Comparison of ENCODE assay signal across 15 cellular contexts in the genomic region with DNA sequence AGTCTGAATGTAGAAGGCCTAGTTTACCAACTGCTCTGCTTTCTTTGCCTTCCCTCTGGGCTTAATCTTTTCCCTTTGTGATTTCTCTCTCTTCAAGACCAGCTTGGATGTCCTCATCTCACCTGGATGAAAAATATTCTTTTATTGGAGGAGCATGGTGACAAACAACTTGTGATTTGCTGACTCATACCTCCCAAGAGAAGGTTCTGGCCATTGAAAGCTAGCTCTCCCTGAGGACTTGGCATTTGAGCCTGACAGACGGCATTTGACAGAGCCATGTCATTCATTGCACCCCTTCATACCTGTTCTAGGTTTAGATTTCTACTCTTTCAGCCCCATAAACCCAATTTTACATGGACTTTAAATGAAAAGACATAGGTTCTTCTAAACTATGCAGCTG. TPM values are rescaled to one million over a fixed set of nuclear protein-coding genes. Genes with fewer than 3 reads are reported as not detected.
DNase-seq lines count a peak whose midpoint lies in the region; ATAC-seq and TF ChIP-seq lines count a peak whose summit lies in the region.
"Had no signal": no experiment of that assay in that cellular context is flagged by ENCODE, and none has a peak within 500 bp of the region (broad histone marks: within the 10 kb centered on the region; RNA-seq: fewer than 3 reads in every experiment).

No MANE protein-coding gene starts in this region.

- POLR2A ChIA-PET in A673 (lab: Charles Lee; ENCODE audit: low non-redundant PET) (no interaction called here), WTC11 (lab: Charles Lee) (no interaction called here)

- H3K9ac ChIP-seq in GM23248: no peak overlapping the region
- H3K9ac ChIP-seq: BLaER1 had no signal

- H3K27me3 ChIP-seq in A673 (replicated peaks; ENCODE audit: insufficient read depth, low read depth, low read length, poor library complexity) (no peaks in the 10 kb centered on the region), GM23248 (replicated peaks; ENCODE audit: insufficient read depth) (no peaks in the 10 kb centered on the region)
- H3K27me3 ChIP-seq: BLaER1, tibial artery had no signal

- H3K4me2 ChIP-seq in GM23248 (ENCODE audit: unreplicated experiment): no peak overlapping the region
- H3K4me2 ChIP-seq: BLaER1 had no signal

- no peak overlapping the region for H3K4me3 Mint-ChIP-seq in WTC11

- CTCF ChIA-PET in A673 (lab: Charles Lee) (no interaction called here), WTC11 (lab: Charles Lee) (interaction anchor here (1.2 kb wide), 1 partner anchor 144 kb away, joined by 3 read pairs; no protein-coding TSS in a partner anchor)

- peaks cover 5% of the 10 kb centered on the region for H3K4me1 Mint-ChIP-seq in WTC11

- no peak overlapping the region for H3K4me3 ChIP-seq in A673 (ENCODE audit: low read depth, low read length, poor library complexity, severe bottlenecking)
- no peak overlapping the region for H3K4me3 ChIP-seq in GM23248
- H3K4me3 ChIP-seq: BLaER1, tibial artery had no signal

- H4K20me1 ChIP-seq in GM23248 (ENCODE audit: insufficient read depth): no peaks in the 10 kb centered on the region

- H3K4me1 ChIP-seq in A673 (ENCODE audit: insufficient read depth, low read length, poor library complexity, severe bottlenecking) (peaks cover 4% of the 10 kb centered on the region), GM23248 (ENCODE audit: insufficient read depth) (peaks cover 8% of the 10 kb centered on the region; the same call in 1 of the 2 replicates)

- peak overlapping the region; percentile 64; the same call in 1 of the 2 replicates for H3K27ac Mint-ChIP-seq in WTC11

- H3K9me2 ChIP-seq in GM23248 (ENCODE audit: insufficient read depth): no peaks in the 10 kb centered on the region

- no peak for ATAC-seq in WTC11
- ATAC-seq in HG02970 (IDR thresholded peaks at IDR 0.05; ENCODE audit: low FRiP score, unreplicated experiment): no peak

- no peaks in the 10 kb centered on the region for H3K9me3 ChIP-seq in A673 (ENCODE audit: low read depth, low read length, poor library complexity, severe bottlenecking)
- no peaks in the 10 kb centered on the region for H3K9me3 ChIP-seq in GM23248 (ENCODE audit: low read depth)
- H3K9me3 ChIP-seq: BLaER1, tibial artery had no signal

- no peaks in the 10 kb centered on the region for H3K27me3 Mint-ChIP-seq in WTC11 (ENCODE audit: low read depth)

- DNase-seq in A673 (ENCODE audit: low spot score) (no peak), GM23248 (peak; percentile 42), WTC11 (ENCODE audit: low spot score) (no peak), iris pigment epithelial cell (ENCODE audit: low read depth) (peak; percentile 58), SK-N-DZ (ENCODE audit: low spot score) (no peak), D341Med (ENCODE audit: low spot score) (no peak), NCI-H82 treated with DMSO at 0.1 percent for 48 hours (lab: John Stamatoyannopoulos, UW; ENCODE audit: unreplicated experiment) (no peak)
- DNase-seq: activated gamma-delta T cell; NCI-H187; NCI-H524; RPMI8226; stimulated activated CD4-positive, alpha-beta T cell treated with anti-CD3 and anti-CD28 coated beads, Interleukin-1b, Interleukin-23, amount 100 ng/mL, for 48 hours; tibial artery had no signal

- intact Hi-C loops in A673 (cut with micrococcal nuclease; ENCODE audit: unreplicated experiment): no loop called here

- H3K36me3 Mint-ChIP-seq in WTC11: peaks cover 25% of the 10 kb centered on the region

- TF ChIP-seq CTCF in A673 (conservative IDR thresholded peaks at IDR 0.05; ENCODE audit: low read depth, low read length) (no peak), WTC11 (IDR thresholded peaks at IDR 0.05) (no peak)

- WGBS in GM23248 (ENCODE audit: low coverage in 1 of 2, low lambda C conversion rate in 2 of 2, missing lambda C conversion rate in 2 of 2), 2 experiments: 52 to 64% methylated on average over 1 of the region's 1 CpG

- H3K27ac ChIP-seq in A673 (ENCODE audit: low read depth, low read length, poor library complexity, severe bottlenecking) (peak overlapping the region; percentile 44), GM23248 (no peak overlapping the region)
- H3K27ac ChIP-seq: BLaER1, tibial artery had no signal

- in situ Hi-C loops in GM23248 (cut with MboI): no loop called here

- H3K36me3 ChIP-seq in A673 (ENCODE audit: insufficient read depth, low read length, poor library complexity, severe bottlenecking) (peaks cover 34% of the 10 kb centered on the region), GM23248 (ENCODE audit: low read depth) (peaks cover 25% of the 10 kb centered on the region)

- H3K79me2 ChIP-seq in GM23248 (ENCODE audit: insufficient read depth): no peaks in the 10 kb centered on the region

- no peaks in the 10 kb centered on the region for H3K9me3 Mint-ChIP-seq in WTC11

- no peak overlapping the region for H2AFZ ChIP-seq in GM23248

- BruUV-seq in A673 (replicated peaks; lab: Mats Ljungman, UMichigan): no TSS peak

- H3F3A ChIP-seq in GM23248 (ENCODE audit: insufficient read depth): no peaks in the 10 kb centered on the region

TF ChIP-seq in WTC11, 78 proteins besides CTCF, POLR2A, EP300 and RAD21:
- TF ChIP-seq ELF4 (CRISPR knock-in tag; IDR thresholded peaks at IDR 0.05; ENCODE audit: low read depth): no peak
- TF ChIP-seq GTF2I (CRISPR knock-in tag; conservative IDR thresholded peaks at IDR 0.05): no peak
- no peak for TF ChIP-seq NFE2L1 (CRISPR knock-in tag; IDR thresholded peaks at IDR 0.05)
- TF ChIP-seq ATF2 (CRISPR knock-in tag; IDR thresholded peaks at IDR 0.05; ENCODE audit: borderline replicate concordance, low read depth): no peak
- TF ChIP-seq RELA (CRISPR knock-in tag; IDR thresholded peaks at IDR 0.05; ENCODE audit: borderline replicate concordance): no peak
- no peak for TF ChIP-seq ATF1 (CRISPR knock-in tag; IDR thresholded peaks at IDR 0.05)
- TF ChIP-seq ZNF121 (CRISPR knock-in tag; IDR thresholded peaks at IDR 0.05): no peak
- TF ChIP-seq, protein P1, sequence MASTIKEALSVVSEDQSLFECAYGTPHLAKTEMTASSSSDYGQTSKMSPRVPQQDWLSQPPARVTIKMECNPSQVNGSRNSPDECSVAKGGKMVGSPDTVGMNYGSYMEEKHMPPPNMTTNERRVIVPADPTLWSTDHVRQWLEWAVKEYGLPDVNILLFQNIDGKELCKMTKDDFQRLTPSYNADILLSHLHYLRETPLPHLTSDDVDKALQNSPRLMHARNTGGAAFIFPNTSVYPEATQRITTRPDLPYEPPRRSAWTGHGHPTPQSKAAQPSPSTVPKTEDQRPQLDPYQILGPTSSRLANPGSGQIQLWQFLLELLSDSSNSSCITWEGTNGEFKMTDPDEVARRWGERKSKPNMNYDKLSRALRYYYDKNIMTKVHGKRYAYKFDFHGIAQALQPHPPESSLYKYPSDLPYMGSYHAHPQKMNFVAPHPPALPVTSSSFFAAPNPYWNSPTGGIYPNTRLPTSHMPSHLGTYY (CRISPR knock-in tag; IDR thresholded peaks at IDR 0.05): no peak
- TF ChIP-seq ZNF263 (CRISPR knock-in tag; IDR thresholded peaks at IDR 0.05; ENCODE audit: low read depth): no peak
- no peak for TF ChIP-seq IRF2 (CRISPR knock-in tag; IDR thresholded peaks at IDR 0.05; ENCODE audit: borderline replicate concordance, low read depth)
- TF ChIP-seq MAX (CRISPR knock-in tag; IDR thresholded peaks at IDR 0.05): no peak
- TF ChIP-seq ZBTB21 (CRISPR knock-in tag; IDR thresholded peaks at IDR 0.05; ENCODE audit: borderline replicate concordance): no peak
- TF ChIP-seq ZNF512 (CRISPR knock-in tag; IDR thresholded peaks at IDR 0.05; ENCODE audit: borderline replicate concordance): no peak
- no peak for TF ChIP-seq SOX15 (CRISPR knock-in tag; IDR thresholded peaks at IDR 0.05)
- no peak for TF ChIP-seq ZNF416 (CRISPR knock-in tag; IDR thresholded peaks at IDR 0.05)
- no peak for TF ChIP-seq NR1H2 (CRISPR knock-in tag; IDR thresholded peaks at IDR 0.05)
- TF ChIP-seq ZNF232 (CRISPR knock-in tag; IDR thresholded peaks at IDR 0.05): no peak
- no peak for TF ChIP-seq ZNF317 (CRISPR knock-in tag; IDR thresholded peaks at IDR 0.05; ENCODE audit: borderline replicate concordance, low read depth)
- no peak for TF ChIP-seq CREM (CRISPR knock-in tag; IDR thresholded peaks at IDR 0.05)
- no peak for TF ChIP-seq TP53 (CRISPR knock-in tag; IDR thresholded peaks at IDR 0.05)
TF ChIP-seq in WTC11: peak in this region for 0.

RNA-seq across cellular contexts. Expression of gene ATG7, which starts 33.3 kb away (rescaled TPM):
- 30.9 and 33.8 TPM in 2 replicates for total RNA-seq in A673 (2021)
- 44.8 and 67.5 TPM in 2 replicates for total RNA-seq in GM23248 (2014; rRNA removed; shearing (Covaris generic))
- 40.5 and 42.2 TPM in 2 replicates for polyA plus RNA-seq in GM23248 (2016; fragmentation: Nextera tagmentation; extraction: Ambion mirVana)
- total RNA-seq in WTC11 (2021): 17.4 to 21.2 TPM (median 17.5 TPM) in 3 replicates
- 31.4 and 37.8 TPM in 2 replicates for polyA plus RNA-seq in SK-N-DZ (2014; cell fraction: cytosol; rRNA removed)
- 30.9 and 35.2 TPM in 2 replicates for polyA plus RNA-seq in SK-N-DZ (2014; cell fraction: nucleus; rRNA removed)

Comparison
In these comparisons a context has a peak if more than half of its experiments do, and no peak if none do; other contexts are left out.
1. DNase-seq: peak in GM23248 (single experiment) and iris pigment epithelial cell (single experiment); none in A673 (single experiment), WTC11 (single experiment), SK-N-DZ (single experiment), D341Med (single experiment) and NCI-H82 treated with DMSO at 0.1 percent for 48 hours (single experiment).